1 cellular context compared by ENCODE assay signal in the genomic region with DNA sequence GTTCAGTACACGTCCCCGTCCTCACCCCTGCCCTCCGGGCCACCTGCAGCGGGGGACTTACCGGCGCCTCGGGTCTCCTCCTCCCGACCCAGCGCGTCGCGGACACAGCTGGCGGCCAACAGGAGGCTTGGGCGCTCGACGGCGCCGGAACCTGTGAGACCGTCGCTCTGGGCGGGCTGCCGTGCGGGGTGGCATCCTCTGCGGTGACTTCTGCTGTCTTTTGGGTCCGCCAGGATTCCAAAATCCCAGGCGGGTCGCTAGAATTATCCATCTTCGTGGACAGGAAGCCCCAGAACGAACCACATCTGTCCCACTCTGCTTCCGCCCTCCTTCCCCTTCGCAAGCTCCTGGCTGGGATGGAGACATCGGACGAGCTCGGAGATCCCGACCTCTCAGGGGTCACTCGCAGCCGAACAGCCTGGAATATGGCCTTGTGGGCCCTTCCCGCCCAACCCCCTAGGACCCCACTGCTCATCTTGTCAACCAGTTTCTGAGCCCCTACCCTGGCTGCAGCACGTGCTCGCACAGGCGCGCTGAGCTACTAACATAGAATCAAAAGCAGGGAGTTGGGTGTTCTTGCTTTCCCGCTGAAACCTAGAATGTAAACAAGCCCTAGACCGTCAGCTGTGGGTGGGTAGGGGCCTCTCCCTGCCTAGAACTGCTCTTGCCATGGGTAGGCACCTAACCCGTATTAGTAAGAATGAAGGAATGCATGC.
TF ChIP-seq lines count a peak whose summit lies in the region.

No MANE protein-coding gene starts in this region.

TF ChIP-seq in HepG2, 621 proteins besides CTCF, POLR2A, EP300 and RAD21 (continued from another document and continues in another):
- TF ChIP-seq, protein P1, sequence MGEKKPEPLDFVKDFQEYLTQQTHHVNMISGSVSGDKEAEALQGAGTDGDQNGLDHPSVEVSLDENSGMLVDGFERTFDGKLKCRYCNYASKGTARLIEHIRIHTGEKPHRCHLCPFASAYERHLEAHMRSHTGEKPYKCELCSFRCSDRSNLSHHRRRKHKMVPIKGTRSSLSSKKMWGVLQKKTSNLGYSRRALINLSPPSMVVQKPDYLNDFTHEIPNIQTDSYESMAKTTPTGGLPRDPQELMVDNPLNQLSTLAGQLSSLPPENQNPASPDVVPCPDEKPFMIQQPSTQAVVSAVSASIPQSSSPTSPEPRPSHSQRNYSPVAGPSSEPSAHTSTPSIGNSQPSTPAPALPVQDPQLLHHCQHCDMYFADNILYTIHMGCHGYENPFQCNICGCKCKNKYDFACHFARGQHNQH (CRISPR knock-in tag; IDR thresholded peaks at IDR 0.05), result no peak
- TF ChIP-seq, protein P2, sequence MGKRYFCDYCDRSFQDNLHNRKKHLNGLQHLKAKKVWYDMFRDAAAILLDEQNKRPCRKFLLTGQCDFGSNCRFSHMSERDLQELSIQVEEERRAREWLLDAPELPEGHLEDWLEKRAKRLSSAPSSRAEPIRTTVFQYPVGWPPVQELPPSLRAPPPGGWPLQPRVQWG (CRISPR knock-in tag; IDR thresholded peaks at IDR 0.05; ENCODE audit: borderline replicate concordance, low read depth), result no peak
- TF ChIP-seq, protein P3, sequence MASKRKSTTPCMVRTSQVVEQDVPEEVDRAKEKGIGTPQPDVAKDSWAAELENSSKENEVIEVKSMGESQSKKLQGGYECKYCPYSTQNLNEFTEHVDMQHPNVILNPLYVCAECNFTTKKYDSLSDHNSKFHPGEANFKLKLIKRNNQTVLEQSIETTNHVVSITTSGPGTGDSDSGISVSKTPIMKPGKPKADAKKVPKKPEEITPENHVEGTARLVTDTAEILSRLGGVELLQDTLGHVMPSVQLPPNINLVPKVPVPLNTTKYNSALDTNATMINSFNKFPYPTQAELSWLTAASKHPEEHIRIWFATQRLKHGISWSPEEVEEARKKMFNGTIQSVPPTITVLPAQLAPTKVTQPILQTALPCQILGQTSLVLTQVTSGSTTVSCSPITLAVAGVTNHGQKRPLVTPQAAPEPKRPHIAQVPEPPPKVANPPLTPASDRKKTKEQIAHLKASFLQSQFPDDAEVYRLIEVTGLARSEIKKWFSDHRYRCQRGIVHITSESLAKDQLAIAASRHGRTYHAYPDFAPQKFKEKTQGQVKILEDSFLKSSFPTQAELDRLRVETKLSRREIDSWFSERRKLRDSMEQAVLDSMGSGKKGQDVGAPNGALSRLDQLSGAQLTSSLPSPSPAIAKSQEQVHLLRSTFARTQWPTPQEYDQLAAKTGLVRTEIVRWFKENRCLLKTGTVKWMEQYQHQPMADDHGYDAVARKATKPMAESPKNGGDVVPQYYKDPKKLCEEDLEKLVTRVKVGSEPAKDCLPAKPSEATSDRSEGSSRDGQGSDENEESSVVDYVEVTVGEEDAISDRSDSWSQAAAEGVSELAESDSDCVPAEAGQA (IDR thresholded peaks at IDR 0.05; ENCODE audit: low read depth), result no peak
- TF ChIP-seq, protein P3 (CRISPR knock-in tag; IDR thresholded peaks at IDR 0.05; ENCODE audit: borderline replicate concordance), result no peak
- TF ChIP-seq RBAK (CRISPR knock-in tag; IDR thresholded peaks at IDR 0.05), result no peak
- no peak for TF ChIP-seq RARG (CRISPR knock-in tag; IDR thresholded peaks at IDR 0.05; ENCODE audit: low read depth)
- no peak; the same call in 1 of the 2 replicates for TF ChIP-seq NAIF1 (CRISPR knock-in tag; IDR thresholded peaks at IDR 0.05; ENCODE audit: borderline replicate concordance)
- no peak for TF ChIP-seq NCOA1 (CRISPR knock-in tag; IDR thresholded peaks at IDR 0.05)
- no peak for TF ChIP-seq ZNF549 (CRISPR knock-in tag; IDR thresholded peaks at IDR 0.05)
- peak; percentile 32; the same call in 1 of the 2 replicates for TF ChIP-seq ZNF350 (CRISPR knock-in tag; IDR thresholded peaks at IDR 0.05; ENCODE audit: borderline replicate concordance, low read depth)
- no peak for TF ChIP-seq ZNF564 (CRISPR knock-in tag; IDR thresholded peaks at IDR 0.05)
- no peak for TF ChIP-seq ZC3H4 (CRISPR knock-in tag; IDR thresholded peaks at IDR 0.05; ENCODE audit: borderline replicate concordance)
- TF ChIP-seq, protein P4, sequence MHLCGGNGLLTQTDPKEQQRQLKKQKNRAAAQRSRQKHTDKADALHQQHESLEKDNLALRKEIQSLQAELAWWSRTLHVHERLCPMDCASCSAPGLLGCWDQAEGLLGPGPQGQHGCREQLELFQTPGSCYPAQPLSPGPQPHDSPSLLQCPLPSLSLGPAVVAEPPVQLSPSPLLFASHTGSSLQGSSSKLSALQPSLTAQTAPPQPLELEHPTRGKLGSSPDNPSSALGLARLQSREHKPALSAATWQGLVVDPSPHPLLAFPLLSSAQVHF (CRISPR knock-in tag; IDR thresholded peaks at IDR 0.05), result no peak
- TF ChIP-seq, protein P5, sequence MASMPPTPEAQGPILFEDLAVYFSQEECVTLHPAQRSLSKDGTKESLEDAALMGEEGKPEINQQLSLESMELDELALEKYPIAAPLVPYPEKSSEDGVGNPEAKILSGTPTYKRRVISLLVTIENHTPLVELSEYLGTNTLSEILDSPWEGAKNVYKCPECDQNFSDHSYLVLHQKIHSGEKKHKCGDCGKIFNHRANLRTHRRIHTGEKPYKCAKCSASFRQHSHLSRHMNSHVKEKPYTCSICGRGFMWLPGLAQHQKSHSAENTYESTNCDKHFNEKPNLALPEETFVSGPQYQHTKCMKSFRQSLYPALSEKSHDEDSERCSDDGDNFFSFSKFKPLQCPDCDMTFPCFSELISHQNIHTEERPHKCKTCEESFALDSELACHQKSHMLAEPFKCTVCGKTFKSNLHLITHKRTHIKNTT (CRISPR knock-in tag; IDR thresholded peaks at IDR 0.05), result no peak
- TF ChIP-seq ZNF10 (CRISPR knock-in tag; IDR thresholded peaks at IDR 0.05; ENCODE audit: borderline replicate concordance, low read depth), result no peak
- TF ChIP-seq GTF2F1 (IDR thresholded peaks at IDR 0.05; ENCODE audit: low read length), result no peak
- peak; percentile 1; the same call in 1 of the 2 replicates for TF ChIP-seq ZNF773 (CRISPR knock-in tag; IDR thresholded peaks at IDR 0.05; ENCODE audit: borderline replicate concordance)
- TF ChIP-seq, protein P6, sequence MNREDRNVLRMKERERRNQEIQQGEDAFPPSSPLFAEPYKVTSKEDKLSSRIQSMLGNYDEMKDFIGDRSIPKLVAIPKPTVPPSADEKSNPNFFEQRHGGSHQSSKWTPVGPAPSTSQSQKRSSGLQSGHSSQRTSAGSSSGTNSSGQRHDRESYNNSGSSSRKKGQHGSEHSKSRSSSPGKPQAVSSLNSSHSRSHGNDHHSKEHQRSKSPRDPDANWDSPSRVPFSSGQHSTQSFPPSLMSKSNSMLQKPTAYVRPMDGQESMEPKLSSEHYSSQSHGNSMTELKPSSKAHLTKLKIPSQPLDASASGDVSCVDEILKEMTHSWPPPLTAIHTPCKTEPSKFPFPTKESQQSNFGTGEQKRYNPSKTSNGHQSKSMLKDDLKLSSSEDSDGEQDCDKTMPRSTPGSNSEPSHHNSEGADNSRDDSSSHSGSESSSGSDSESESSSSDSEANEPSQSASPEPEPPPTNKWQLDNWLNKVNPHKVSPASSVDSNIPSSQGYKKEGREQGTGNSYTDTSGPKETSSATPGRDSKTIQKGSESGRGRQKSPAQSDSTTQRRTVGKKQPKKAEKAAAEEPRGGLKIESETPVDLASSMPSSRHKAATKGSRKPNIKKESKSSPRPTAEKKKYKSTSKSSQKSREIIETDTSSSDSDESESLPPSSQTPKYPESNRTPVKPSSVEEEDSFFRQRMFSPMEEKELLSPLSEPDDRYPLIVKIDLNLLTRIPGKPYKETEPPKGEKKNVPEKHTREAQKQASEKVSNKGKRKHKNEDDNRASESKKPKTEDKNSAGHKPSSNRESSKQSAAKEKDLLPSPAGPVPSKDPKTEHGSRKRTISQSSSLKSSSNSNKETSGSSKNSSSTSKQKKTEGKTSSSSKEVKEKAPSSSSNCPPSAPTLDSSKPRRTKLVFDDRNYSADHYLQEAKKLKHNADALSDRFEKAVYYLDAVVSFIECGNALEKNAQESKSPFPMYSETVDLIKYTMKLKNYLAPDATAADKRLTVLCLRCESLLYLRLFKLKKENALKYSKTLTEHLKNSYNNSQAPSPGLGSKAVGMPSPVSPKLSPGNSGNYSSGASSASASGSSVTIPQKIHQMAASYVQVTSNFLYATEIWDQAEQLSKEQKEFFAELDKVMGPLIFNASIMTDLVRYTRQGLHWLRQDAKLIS (CRISPR knock-in tag; IDR thresholded peaks at IDR 0.05), result no peak
- TF ChIP-seq, protein P7, sequence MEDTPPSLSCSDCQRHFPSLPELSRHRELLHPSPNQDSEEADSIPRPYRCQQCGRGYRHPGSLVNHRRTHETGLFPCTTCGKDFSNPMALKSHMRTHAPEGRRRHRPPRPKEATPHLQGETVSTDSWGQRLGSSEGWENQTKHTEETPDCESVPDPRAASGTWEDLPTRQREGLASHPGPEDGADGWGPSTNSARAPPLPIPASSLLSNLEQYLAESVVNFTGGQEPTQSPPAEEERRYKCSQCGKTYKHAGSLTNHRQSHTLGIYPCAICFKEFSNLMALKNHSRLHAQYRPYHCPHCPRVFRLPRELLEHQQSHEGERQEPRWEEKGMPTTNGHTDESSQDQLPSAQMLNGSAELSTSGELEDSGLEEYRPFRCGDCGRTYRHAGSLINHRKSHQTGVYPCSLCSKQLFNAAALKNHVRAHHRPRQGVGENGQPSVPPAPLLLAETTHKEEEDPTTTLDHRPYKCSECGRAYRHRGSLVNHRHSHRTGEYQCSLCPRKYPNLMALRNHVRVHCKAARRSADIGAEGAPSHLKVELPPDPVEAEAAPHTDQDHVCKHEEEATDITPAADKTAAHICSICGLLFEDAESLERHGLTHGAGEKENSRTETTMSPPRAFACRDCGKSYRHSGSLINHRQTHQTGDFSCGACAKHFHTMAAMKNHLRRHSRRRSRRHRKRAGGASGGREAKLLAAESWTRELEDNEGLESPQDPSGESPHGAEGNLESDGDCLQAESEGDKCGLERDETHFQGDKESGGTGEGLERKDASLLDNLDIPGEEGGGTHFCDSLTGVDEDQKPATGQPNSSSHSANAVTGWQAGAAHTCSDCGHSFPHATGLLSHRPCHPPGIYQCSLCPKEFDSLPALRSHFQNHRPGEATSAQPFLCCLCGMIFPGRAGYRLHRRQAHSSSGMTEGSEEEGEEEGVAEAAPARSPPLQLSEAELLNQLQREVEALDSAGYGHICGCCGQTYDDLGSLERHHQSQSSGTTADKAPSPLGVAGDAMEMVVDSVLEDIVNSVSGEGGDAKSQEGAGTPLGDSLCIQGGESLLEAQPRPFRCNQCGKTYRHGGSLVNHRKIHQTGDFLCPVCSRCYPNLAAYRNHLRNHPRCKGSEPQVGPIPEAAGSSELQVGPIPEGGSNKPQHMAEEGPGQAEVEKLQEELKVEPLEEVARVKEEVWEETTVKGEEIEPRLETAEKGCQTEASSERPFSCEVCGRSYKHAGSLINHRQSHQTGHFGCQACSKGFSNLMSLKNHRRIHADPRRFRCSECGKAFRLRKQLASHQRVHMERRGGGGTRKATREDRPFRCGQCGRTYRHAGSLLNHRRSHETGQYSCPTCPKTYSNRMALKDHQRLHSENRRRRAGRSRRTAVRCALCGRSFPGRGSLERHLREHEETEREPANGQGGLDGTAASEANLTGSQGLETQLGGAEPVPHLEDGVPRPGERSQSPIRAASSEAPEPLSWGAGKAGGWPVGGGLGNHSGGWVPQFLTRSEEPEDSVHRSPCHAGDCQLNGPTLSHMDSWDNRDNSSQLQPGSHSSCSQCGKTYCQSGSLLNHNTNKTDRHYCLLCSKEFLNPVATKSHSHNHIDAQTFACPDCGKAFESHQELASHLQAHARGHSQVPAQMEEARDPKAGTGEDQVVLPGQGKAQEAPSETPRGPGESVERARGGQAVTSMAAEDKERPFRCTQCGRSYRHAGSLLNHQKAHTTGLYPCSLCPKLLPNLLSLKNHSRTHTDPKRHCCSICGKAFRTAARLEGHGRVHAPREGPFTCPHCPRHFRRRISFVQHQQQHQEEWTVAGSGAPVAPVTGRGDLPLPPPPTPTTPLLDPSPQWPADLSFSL (CRISPR knock-in tag; IDR thresholded peaks at IDR 0.05), result no peak
- TF ChIP-seq ZNF672 (CRISPR knock-in tag; IDR thresholded peaks at IDR 0.05), result 0 out of 2 replicates have a peak, but pooled peaks have one; percentile 49
- TF ChIP-seq CCAR2 (optimal IDR thresholded peaks at IDR 0.05; ENCODE audit: low read depth, low read length), result no peak
- TF ChIP-seq, protein P8, sequence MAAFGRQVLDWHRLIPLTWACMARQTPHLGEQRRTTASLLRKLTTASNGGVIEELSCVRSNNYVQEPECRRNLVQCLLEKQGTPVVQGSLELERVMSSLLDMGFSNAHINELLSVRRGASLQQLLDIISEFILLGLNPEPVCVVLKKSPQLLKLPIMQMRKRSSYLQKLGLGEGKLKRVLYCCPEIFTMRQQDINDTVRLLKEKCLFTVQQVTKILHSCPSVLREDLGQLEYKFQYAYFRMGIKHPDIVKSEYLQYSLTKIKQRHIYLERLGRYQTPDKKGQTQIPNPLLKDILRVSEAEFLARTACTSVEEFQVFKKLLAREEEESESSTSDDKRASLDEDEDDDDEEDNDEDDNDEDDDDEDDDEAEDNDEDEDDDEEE (CRISPR knock-in tag; IDR thresholded peaks at IDR 0.05), result no peak
- no peak for TF ChIP-seq RAD51 (IDR thresholded peaks at IDR 0.05; ENCODE audit: borderline replicate concordance)
- 0 out of 2 replicates have a peak, but pooled peaks have one; percentile 8 for TF ChIP-seq ZNF329 (CRISPR knock-in tag; IDR thresholded peaks at IDR 0.05; ENCODE audit: low read depth)
- TF ChIP-seq SIX1 (CRISPR knock-in tag; IDR thresholded peaks at IDR 0.05; ENCODE audit: borderline replicate concordance), result no peak
- no peak for TF ChIP-seq RFXANK (CRISPR knock-in tag; IDR thresholded peaks at IDR 0.05)
